In the genomic region with DNA sequence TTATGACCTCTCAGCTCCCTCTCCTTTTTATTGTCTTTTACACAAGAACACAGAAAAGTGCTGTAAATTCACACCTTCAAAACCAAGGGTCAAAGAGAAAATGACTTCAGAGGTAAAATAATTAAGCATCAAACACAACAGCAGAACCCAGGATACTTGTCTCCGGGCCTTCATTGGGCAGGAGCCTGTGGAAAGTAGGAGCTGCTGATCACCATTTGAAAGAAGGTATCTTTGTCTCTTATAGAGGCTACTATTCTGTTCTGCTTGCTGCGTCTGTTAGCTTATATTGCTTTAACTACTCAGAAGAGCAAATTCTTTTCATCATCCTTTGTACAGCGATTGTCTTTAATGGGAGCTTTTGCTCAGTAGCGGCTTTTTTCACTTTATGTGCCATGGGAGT, we compare ENCODE assay signal across 16 cellular contexts.
A peak's percentile ranks its signal among the peaks of the same experiment; 100 is the strongest.
DNase-seq lines count a peak whose midpoint lies in the region; FAIRE-seq and TF ChIP-seq lines count a peak whose summit lies in the region.
"Had no signal": no experiment of that assay in that cellular context is flagged by ENCODE, and none has a peak within 500 bp of the region (broad histone marks: within the 10 kb centered on the region; RNA-seq: fewer than 3 reads in every experiment).

No MANE protein-coding gene starts in this region.

- H2BK5ac ChIP-seq in neuronal stem cell (ENCODE audit: low read length): no peak overlapping the region

- no peak overlapping the region for H3K14ac ChIP-seq in neuronal stem cell (ENCODE audit: low read length)

- H3K4me3 ChIP-seq in HUES64 (ENCODE audit: low read length) (no peak overlapping the region), neuronal stem cell (ENCODE audit: low read length in 2 of 2) (no peak overlapping the region), breast epithelium (no peak overlapping the region), A673 (ENCODE audit: low read depth, low read length, poor library complexity, severe bottlenecking) (no peak overlapping the region)

- no peak overlapping the region for H3K9ac ChIP-seq in HUES64 (ENCODE audit: low read depth, low read length)
- H3K9ac ChIP-seq in neuronal stem cell (ENCODE audit: low read depth, low read length, poor library complexity): no peak overlapping the region

- peaks cover 64% of the 10 kb centered on the region for H3K4me1 ChIP-seq in HUES64 (ENCODE audit: insufficient read depth, low read length)
- H3K4me1 ChIP-seq in neuronal stem cell (ENCODE audit: control insufficient read depth in 2 of 2, insufficient read depth in 1 of 2, low read depth in 1 of 2, low read length in 2 of 2): peaks cover 7 to 8% of the 10 kb centered on the region in 2 donors
- H3K4me1 ChIP-seq in breast epithelium: no peaks in the 10 kb centered on the region
- H3K4me1 ChIP-seq in A673 (ENCODE audit: insufficient read depth, low read length, poor library complexity, severe bottlenecking): no peaks in the 10 kb centered on the region

- peak overlapping the region; percentile 55 for H2AFZ ChIP-seq in neuronal stem cell (ENCODE audit: low read length)

- DNase-seq in GM19239 (ENCODE audit: insufficient read length, low spot score) (no peak), glutamatergic neuron (no peak), neuronal stem cell (ENCODE audit: low spot score) (no peak), breast epithelium (ENCODE audit: low spot score in 2 of 2) (no peak), NCI-H446 (lab: John Stamatoyannopoulos, UW) (no peak), A673 (ENCODE audit: low spot score) (no peak)
- DNase-seq: CD4-positive, alpha-beta memory T cell; COR-L47; DMS153; DMS79 treated with DMSO at 0.1 percent for 48 hours; EL had no signal

- intact Hi-C loops in breast epithelium (cut with DNase I; ENCODE audit: low total_unique reads): no loop called here
- intact Hi-C loops in A673 (cut with micrococcal nuclease; ENCODE audit: unreplicated experiment): no loop called here

- H3K27ac ChIP-seq in HUES64 (ENCODE audit: low read depth, low read length) (peak overlapping the region; percentile 33; the same call in 1 of the 2 replicates), neuronal stem cell (replicated peaks; ENCODE audit: low read length) (no peak overlapping the region), breast epithelium (no peak overlapping the region), A673 (ENCODE audit: low read depth, low read length, poor library complexity, severe bottlenecking) (no peak overlapping the region)

- no peak overlapping the region for H3K18ac ChIP-seq in neuronal stem cell (ENCODE audit: low read length)

- H3K36me3 ChIP-seq in HUES64 (ENCODE audit: insufficient read depth, low read length) (no peaks in the 10 kb centered on the region), neuronal stem cell (replicated peaks in 1 of 2; ENCODE audit: control insufficient read depth in 2 of 2, insufficient read depth in 2 of 2, low read length in 2 of 2) (no peaks in the 10 kb centered on the region), breast epithelium (no peaks in the 10 kb centered on the region), A673 (ENCODE audit: insufficient read depth, low read length, poor library complexity, severe bottlenecking) (no peaks in the 10 kb centered on the region)

- H3K27me3 Mint-ChIP-seq in glutamatergic neuron (ENCODE audit: unreplicated experiment): no peaks in the 10 kb centered on the region
- H3K27me3 Mint-ChIP-seq: B cell; CD4-positive, alpha-beta memory T cell had no signal

- H3K27me3 ChIP-seq in HUES64 (ENCODE audit: insufficient read depth, low read length): no peaks in the 10 kb centered on the region
- H3K27me3 ChIP-seq in neuronal stem cell (ENCODE audit: control insufficient read depth in 3 of 3, insufficient read depth in 3 of 3, low read depth in 1 of 3, low read length in 3 of 3): no peaks in the 10 kb centered on the region
- no peaks in the 10 kb centered on the region for H3K27me3 ChIP-seq in breast epithelium
- no peaks in the 10 kb centered on the region for H3K27me3 ChIP-seq in A673 (replicated peaks; ENCODE audit: insufficient read depth, low read depth, low read length, poor library complexity)

- no peak overlapping the region for H2BK12ac ChIP-seq in neuronal stem cell (ENCODE audit: low read length)

- H3K9me3 ChIP-seq in HUES64 (ENCODE audit: insufficient read depth, low read depth, low read length): no peaks in the 10 kb centered on the region
- H3K9me3 ChIP-seq in neuronal stem cell (replicated peaks in 1 of 2; ENCODE audit: control insufficient read depth in 2 of 2, insufficient read depth in 1 of 2, low read depth in 1 of 2, low read length in 2 of 2): no peaks in the 10 kb centered on the region
- no peaks in the 10 kb centered on the region for H3K9me3 ChIP-seq in breast epithelium
- H3K9me3 ChIP-seq in A673 (ENCODE audit: low read depth, low read length, poor library complexity, severe bottlenecking): no peaks in the 10 kb centered on the region

- H3K27ac Mint-ChIP-seq in glutamatergic neuron (ENCODE audit: unreplicated experiment): peak overlapping the region; percentile 29
- H3K27ac Mint-ChIP-seq: B cell; CD4-positive, alpha-beta memory T cell had no signal

- no peak overlapping the region for H2BK120ac ChIP-seq in neuronal stem cell (ENCODE audit: low read depth, low read length)

- CTCF ChIA-PET in A673 (lab: Charles Lee): no interaction called here

- no peaks in the 10 kb centered on the region for H3K9me3 Mint-ChIP-seq in glutamatergic neuron (ENCODE audit: unreplicated experiment)
- H3K9me3 Mint-ChIP-seq: CD4-positive, alpha-beta memory T cell had no signal

- H3K4me1 Mint-ChIP-seq in glutamatergic neuron (ENCODE audit: low read depth, unreplicated experiment): peaks cover 9% of the 10 kb centered on the region

- POLR2A ChIA-PET in A673 (lab: Charles Lee; ENCODE audit: low non-redundant PET): no interaction called here

- no peak overlapping the region for H3K4ac ChIP-seq in neuronal stem cell (ENCODE audit: low read length)

- no TSS peak for BruUV-seq in A673 (replicated peaks; lab: Mats Ljungman, UMichigan)

- no peak overlapping the region for H3K4me2 ChIP-seq in neuronal stem cell (ENCODE audit: insufficient read depth, low read length, poor library complexity, severe bottlenecking)

- TF ChIP-seq CTCF in glutamatergic neuron (IDR thresholded peaks at IDR 0.05; ENCODE audit: partially characterized antibody, unreplicated experiment): no peak
- TF ChIP-seq CTCF in breast epithelium (IDR thresholded peaks at IDR 0.05): no peak
- no peak for TF ChIP-seq CTCF in A673 (conservative IDR thresholded peaks at IDR 0.05; ENCODE audit: low read depth, low read length)

- peaks cover 4% of the 10 kb centered on the region for H3K36me3 Mint-ChIP-seq in glutamatergic neuron (ENCODE audit: unreplicated experiment)

- no peak overlapping the region for H4K91ac ChIP-seq in neuronal stem cell (ENCODE audit: low read depth, low read length, poor library complexity)

- H3K4me3 Mint-ChIP-seq in glutamatergic neuron (ENCODE audit: unreplicated experiment): no peak overlapping the region
- H3K4me3 Mint-ChIP-seq: B cell; CD4-positive, alpha-beta memory T cell had no signal

- FAIRE-seq in GM19239 (lab: Jason Lieb, UNC): peak; percentile 28
- FAIRE-seq: G401.6, GM12891, HepG2 had no signal

- TF ChIP-seq POLR2A in breast epithelium (IDR thresholded peaks at IDR 0.05): no peak

- no peak overlapping the region for H3K23ac ChIP-seq in neuronal stem cell (ENCODE audit: low read depth, low read length, poor library complexity)

- 76% methylated on average over 4 of the region's 4 CpGs for WGBS in HUES64
- no CpG with 5 or more reads among the region's 4 CpGs for WGBS in neuronal stem cell (ENCODE audit: extremely low coverage in 2 of 2, insufficient read length in 2 of 2, insufficient replicate concordance in 1 of 2), 2 donors

- no peak overlapping the region for H2AK5ac ChIP-seq in neuronal stem cell (ENCODE audit: low read depth, low read length)

- H3K79me1 ChIP-seq in neuronal stem cell (ENCODE audit: low read depth, low read length): no peaks in the 10 kb centered on the region

- no peak overlapping the region for H4K8ac ChIP-seq in neuronal stem cell (ENCODE audit: low read depth, low read length)

- H2BK15ac ChIP-seq in neuronal stem cell (ENCODE audit: low read length): no peak overlapping the region
